In the genomic region with DNA sequence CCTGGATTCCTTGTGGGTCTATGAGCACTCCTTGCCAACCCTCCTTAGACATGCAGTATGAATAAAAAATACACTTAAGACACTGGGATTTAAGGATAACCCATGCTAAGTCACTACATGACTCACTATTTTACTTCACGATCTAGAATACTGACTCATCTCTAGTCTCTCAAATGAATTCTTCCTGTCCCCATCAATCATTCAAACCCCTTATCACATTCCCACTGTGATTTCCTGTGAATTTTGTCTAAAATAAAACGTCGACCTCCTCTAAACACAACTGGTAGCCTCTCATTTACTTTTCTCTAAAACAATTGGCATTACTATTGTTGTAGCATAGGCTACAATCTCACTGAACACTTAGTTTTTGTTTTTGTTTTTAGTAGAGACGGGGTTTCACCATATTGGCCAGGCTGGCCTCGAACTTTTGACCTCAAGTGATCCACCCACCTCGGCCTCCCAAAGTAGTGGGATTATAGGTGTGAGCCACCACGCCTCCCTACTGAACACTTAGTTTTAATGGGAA, we compare ENCODE assay signal across 12 cellular contexts. TPM values are rescaled to one million over a fixed set of nuclear protein-coding genes. Genes with fewer than 3 reads are reported as not detected.
DNase-seq lines count a peak whose midpoint lies in the region; ATAC-seq and TF ChIP-seq lines count a peak whose summit lies in the region.
"Had no signal": no experiment of that assay in that cellular context is flagged by ENCODE, and none has a peak within 500 bp of the region (broad histone marks: within the 10 kb centered on the region; RNA-seq: fewer than 3 reads in every experiment).

No MANE protein-coding gene starts in this region.

- ATAC-seq in GM18861 (IDR thresholded peaks at IDR 0.05; ENCODE audit: unreplicated experiment), result no peak

- no peaks in the 10 kb centered on the region for H3K9me3 ChIP-seq in AG04450 (ENCODE audit: control insufficient read depth, insufficient read depth, low read length)
- H3K9me3 ChIP-seq in adrenal gland (replicated peaks in 1 of 3), result no peaks in the 10 kb centered on the region
- no peaks in the 10 kb centered on the region for H3K9me3 ChIP-seq in ascending aorta
- H3K9me3 ChIP-seq: thoracic aorta had no signal

- H3K4me1 ChIP-seq in adrenal gland (replicated peaks in 1 of 2) (peaks cover 11 to 40% of the 10 kb centered on the region in 2 donors), ascending aorta (peaks cover 0 to 6% of the 10 kb centered on the region in 2 donors)

- H3K27ac ChIP-seq in AG04450 (ENCODE audit: low read depth, low read length) (no peak overlapping the region), adrenal gland (peak overlapping the region; percentile 33 to 74 (median 49)), ascending aorta (no peak overlapping the region)
- H3K27ac ChIP-seq: thoracic aorta had no signal

- POLR2A ChIA-PET in AG04450 (lab: Yijun Ruan, JAX), result no interaction called here

- peaks cover 0 to 2% of the 10 kb centered on the region in 2 donors for H3K36me3 ChIP-seq in adrenal gland (replicated peaks in 1 of 2)
- H3K36me3 ChIP-seq in ascending aorta, result peaks cover 2 to 3% of the 10 kb centered on the region in 2 donors
- H3K36me3 ChIP-seq: thoracic aorta had no signal

- intact Hi-C loops in adrenal gland (cut with DNase I) (loop anchor here in 1 of 2 donors (5.0 kb wide), 1 partner anchor 36 kb away; no protein-coding TSS in a partner anchor), ascending aorta (cut with DNase I) (loop anchor here (5.0 to 10.0 kb wide), 3 partner anchors 41 to 1393 kb away; partner anchors contain the start of genes AASS and FEZF1)

- CTCF ChIA-PET in AG04450 (lab: Charles Lee), result interaction anchor here (1.4 to 3.7 kb wide), 2 partner anchors 20 to 43 kb away, joined by 4 to 30 read pairs; partner anchors contain the start of gene NDUFA5

- TF ChIP-seq CTCF in AG04450 (IDR thresholded peaks at IDR 0.05; ENCODE audit: low read depth, low read length) (no peak), adrenal gland (IDR thresholded peaks at IDR 0.05) (no peak), ascending aorta (IDR thresholded peaks at IDR 0.05) (no peak)

- TF ChIP-seq POLR2A in adrenal gland (IDR thresholded peaks at IDR 0.05), result no peak

- WGBS in adrenal gland, 4 donors, result 34 to 44% (median 38%) methylated on average over 7 of the region's 7 CpGs

- H3K27me3 ChIP-seq in AG04450 (ENCODE audit: control insufficient read depth, insufficient read depth, low read length), result no peaks in the 10 kb centered on the region
- H3K27me3 ChIP-seq in adrenal gland, result no peaks in the 10 kb centered on the region
- H3K27me3 ChIP-seq in ascending aorta, result no peaks in the 10 kb centered on the region

- H3K4me3 ChIP-seq in AG04450 (ENCODE audit: low read depth, low read length) (no peak overlapping the region), adrenal gland (no peak overlapping the region), ascending aorta (no peak overlapping the region)
- H3K4me3 ChIP-seq: thoracic aorta had no signal

- DNase-seq in AG04450 (ENCODE audit: low read depth, low spot score) (peak; percentile 26), HT1080 (ENCODE audit: low read depth) (peak; percentile 90), adrenal gland (no peak), glomerular visceral epithelial cell (ENCODE audit: extremely low spot score) (peak; percentile 55), ascending aorta (ENCODE audit: low spot score in 2 of 2) (no peak), SHP77 treated with DMSO at 0.1 percent for 48 hours (lab: John Stamatoyannopoulos, UW) (no peak)
- DNase-seq in activated CD4-positive, alpha-beta T cell treated with anti-CD3 and anti-CD28 coated beads for 1 hour, result no peak
- DNase-seq: CD4-positive, alpha-beta memory T cell; NCI-H2081; RPMI8226 had no signal

RNA-seq across cellular contexts. Expression of gene IQUB, which starts 3.9 kb away (rescaled TPM):
- polyA plus RNA-seq in AG04450 (2011; rRNA removed), result 0.06 and 0.15 TPM in 2 replicates
- 0.05 and 0.17 TPM in 2 replicates for polyA minus RNA-seq in AG04450 (2011; rRNA and poly(A)+ RNA removed)
- total RNA-seq in HT1080 (2014; rRNA removed; shearing (Covaris generic)), result not detected in 2 replicates
- 0.25 and 0.29 TPM in 2 replicates for polyA plus RNA-seq in HT1080 (2015; cell fraction: cytosol; rRNA removed)
- polyA plus RNA-seq in HT1080 (2015; cell fraction: nucleus; rRNA removed), result 0.42 and 0.61 TPM in 2 replicates
- 1 to 10 TPM in 7 of 8 donors, under 1 TPM in 1; 0.86 to 3.9 (median 1.6) TPM for total RNA-seq in adrenal gland
- under 1 TPM; 0.54 to 0.99 (median 0.64) TPM for polyA plus RNA-seq in adrenal gland
- not detected for total RNA-seq in ascending aorta
- polyA plus RNA-seq: CD4-positive, alpha-beta memory T cell had no signal

RNA-seq across cellular contexts. Expression of gene NDUFA5, which starts 19.4 kb away (rescaled TPM):
- 21.0 and 39.8 TPM in 2 replicates for polyA plus RNA-seq in AG04450 (2011; rRNA removed)
- polyA minus RNA-seq in AG04450 (2011; rRNA and poly(A)+ RNA removed), result 8.0 and 18.8 TPM in 2 replicates
- 67.6 and 68.7 TPM in 2 replicates for total RNA-seq in HT1080 (2014; rRNA removed; shearing (Covaris generic))
- polyA plus RNA-seq in HT1080 (2015; cell fraction: cytosol; rRNA removed), result 69.8 and 74.3 TPM in 2 replicates
- 42.8 and 43.0 TPM in 2 replicates for polyA plus RNA-seq in HT1080 (2015; cell fraction: nucleus; rRNA removed)
- 100 to 1,000 TPM in 5 of 8 donors, 10 to 100 TPM in 3; 39.4 to 164 (median 105) TPM for total RNA-seq in adrenal gland
- 100 to 1,000 TPM; 217 to 289 (median 271) TPM for polyA plus RNA-seq in adrenal gland
- 20.1 TPM for total RNA-seq in ascending aorta

Comparison
In these comparisons a context has a peak if more than half of its experiments do, and no peak if none do; other contexts are left out.
1. DNase-seq: peak in AG04450 (single experiment), HT1080 (single experiment) and glomerular visceral epithelial cell (single experiment); none in adrenal gland (0 of 7), ascending aorta (0 of 2), SHP77 treated with DMSO at 0.1 percent for 48 hours (single experiment) and activated CD4-positive, alpha-beta T cell treated with anti-CD3 and anti-CD28 coated beads for 1 hour (single experiment).
2. H3K27ac ChIP-seq: peak in adrenal gland (5 of 5); none in AG04450 (single experiment) and ascending aorta (0 of 2).